28 cellular contexts compared by ENCODE assay signal in the genomic region with DNA sequence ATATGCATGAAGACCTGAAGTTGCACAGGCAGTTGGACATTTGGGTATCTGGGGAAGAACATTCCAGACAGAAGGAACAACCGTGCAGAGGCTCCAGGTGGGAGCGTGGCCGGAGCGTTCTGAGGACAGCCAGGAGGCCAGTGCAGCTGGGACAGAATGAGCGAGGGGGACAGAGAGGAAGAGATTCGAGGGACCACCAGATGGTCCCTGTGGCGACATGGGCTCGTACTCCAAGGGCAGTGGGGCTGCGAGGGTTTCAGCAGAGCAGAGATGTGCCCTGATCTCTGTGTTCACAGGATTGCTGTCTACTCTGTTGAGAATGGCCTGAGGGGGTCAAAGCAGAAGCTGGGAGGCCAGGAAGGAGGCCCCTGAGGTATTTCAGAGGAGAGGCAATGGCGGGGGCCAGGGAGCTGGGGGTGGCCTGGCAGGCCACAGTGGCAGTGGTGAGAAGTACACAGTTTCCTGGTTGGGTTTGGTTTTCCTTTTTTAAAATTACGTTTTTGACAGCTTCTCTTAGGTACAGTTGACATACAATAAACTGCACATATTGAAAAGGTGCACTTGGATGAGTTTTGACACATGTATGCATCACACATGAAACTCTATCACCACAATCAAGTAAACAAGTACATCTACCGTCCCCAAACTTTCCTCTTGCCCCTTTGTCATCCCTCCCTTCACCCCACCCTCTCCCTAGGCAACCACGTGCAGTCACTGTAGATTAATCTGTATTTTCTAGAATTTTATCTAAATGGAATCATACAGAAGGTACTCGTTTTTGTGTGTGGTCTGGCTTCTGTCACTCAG. TPM values are rescaled to one million over a fixed set of nuclear protein-coding genes. Genes with fewer than 3 reads are reported as not detected.
DNase-seq lines count a peak whose midpoint lies in the region; ATAC-seq and TF ChIP-seq lines count a peak whose summit lies in the region.
"Had no signal": no experiment of that assay in that cellular context is flagged by ENCODE, and none has a peak within 500 bp of the region (broad histone marks: within the 10 kb centered on the region; RNA-seq: fewer than 3 reads in every experiment).

No MANE protein-coding gene starts in this region.

- no peaks in the 10 kb centered on the region for H3K9me3 ChIP-seq in Loucy (ENCODE audit: insufficient read depth, low read depth, low read length)
- H3K9me3 ChIP-seq: Caco-2, esophagus muscularis mucosa, SJSA1, transverse colon had no signal

- H3K4me1 Mint-ChIP-seq in activated CD4-positive, alpha-beta T cell treated with anti-CD3 and anti-CD28 coated beads for 36 hours, result no peaks in the 10 kb centered on the region
- H3K4me1 Mint-ChIP-seq in glutamatergic neuron (ENCODE audit: low read depth, unreplicated experiment) (peaks cover 9% of the 10 kb centered on the region), progenitor cell of endocrine pancreas (ENCODE audit: low read depth) (peaks cover 3% of the 10 kb centered on the region)
- H3K4me1 Mint-ChIP-seq: H9 had no signal

- peak overlapping the region; percentile 48; the same call in 1 of the 2 replicates for H2AFZ ChIP-seq in Loucy (ENCODE audit: low read length)

- H3K9ac ChIP-seq in Loucy (ENCODE audit: low read depth, low read length, poor library complexity, severe bottlenecking), result peak overlapping the region; percentile 12

- no peaks in the 10 kb centered on the region for H3K27me3 ChIP-seq in Loucy (ENCODE audit: insufficient read depth, low read length, poor library complexity, severe bottlenecking)
- H3K27me3 ChIP-seq: esophagus muscularis mucosa, SJSA1, transverse colon had no signal

- peaks cover 25% of the 10 kb centered on the region for H3K4me1 ChIP-seq in Loucy (ENCODE audit: insufficient read depth, low read length, poor library complexity, severe bottlenecking)
- H3K4me1 ChIP-seq: Caco-2, esophagus muscularis mucosa, SJSA1, transverse colon had no signal

- CTCF ChIA-PET in activated CD4-positive, alpha-beta T cell treated with anti-CD3 and anti-CD28 coated beads for 36 hours (lab: Charles Lee), result interaction anchor here (0.6 to 1.5 kb wide), 2 partner anchors 43 to 338 kb away, joined by 3 to 4 read pairs; no protein-coding TSS in a partner anchor

- TF ChIP-seq CTCF in Loucy (conservative IDR thresholded peaks at IDR 0.05; ENCODE audit: low read length) (no peak), glutamatergic neuron (IDR thresholded peaks at IDR 0.05; ENCODE audit: partially characterized antibody, unreplicated experiment) (no peak), progenitor cell of endocrine pancreas (IDR thresholded peaks at IDR 0.05; ENCODE audit: unreplicated experiment) (no peak)

- H3K9me2 ChIP-seq in Loucy (replicated peaks; ENCODE audit: low read depth, low read length), result no peaks in the 10 kb centered on the region

- H3K4me2 ChIP-seq in Loucy (ENCODE audit: low read depth, low read length, poor library complexity, severe bottlenecking), result peak overlapping the region; percentile 62

- intact Hi-C loops in activated CD4-positive, alpha-beta T cell treated with anti-CD3 and anti-CD28 coated beads for 36 hours (cut with DNase I, micrococcal nuclease), result no loop called here

- POLR2A ChIA-PET in activated CD4-positive, alpha-beta T cell treated with anti-CD3 and anti-CD28 coated beads for 36 hours (lab: Charles Lee), result no interaction called here

- no peak overlapping the region for H3K4me3 Mint-ChIP-seq in activated CD4-positive, alpha-beta T cell treated with anti-CD3 and anti-CD28 coated beads for 36 hours
- H3K4me3 Mint-ChIP-seq in glutamatergic neuron (ENCODE audit: unreplicated experiment), result no peak overlapping the region
- no peak overlapping the region for H3K4me3 Mint-ChIP-seq in progenitor cell of endocrine pancreas (ENCODE audit: low read depth)
- H3K4me3 Mint-ChIP-seq: activated naive CD4-positive, alpha-beta T cell treated with anti-CD3 and anti-CD28 coated beads for 36 hours; H9; stimulated activated naive CD8-positive, alpha-beta T cell treated with anti-CD3 and anti-CD28 coated beads, Interleukin-15, Interleukin-2, amounts not matched to agents 100 ng/mL and 50 ng/mL, for 24 hours had no signal

- no peaks in the 10 kb centered on the region for H3K79me2 ChIP-seq in Loucy (ENCODE audit: insufficient read depth, low read length)

- peak; percentile 23 for ATAC-seq in activated CD4-positive, alpha-beta T cell treated with anti-CD3 and anti-CD28 coated beads for 36 hours
- ATAC-seq: GM12878, sciatic nerve had no signal

- no peak for DNase-seq in activated CD4-positive, alpha-beta T cell treated with anti-CD3 and anti-CD28 coated beads for 36 hours
- DNase-seq in activated CD4-positive, alpha-beta T cell treated with anti-CD3 and anti-CD28 coated beads for 4 hours, result no peak
- DNase-seq in glutamatergic neuron (no peak), progenitor cell of endocrine pancreas (ENCODE audit: low spot score, unreplicated experiment) (no peak), GF-D8 (lab: John Stamatoyannopoulos, UW) (no peak), DMS79 (lab: John Stamatoyannopoulos, UW) (no peak), NCI-H2081 (lab: John Stamatoyannopoulos, UW) (no peak)
- DNase-seq: 8988T; activated CD4-positive, alpha-beta T cell treated with anti-CD3 and anti-CD28 coated beads for 1 hour; activated naive CD4-positive, alpha-beta T cell treated with anti-CD3 and anti-CD28 coated beads for 36 hours; Caco-2; DND-41; foreskin melanocyte; H9; Karpas-422; MV-4-11; NCI-H2171; NCI-H524 treated with DMSO at 0.1 percent for 48 hours; stimulated activated CD4-positive, alpha-beta T cell treated with anti-CD3 and anti-CD28 coated beads, Interleukin-4, amount 100 ng/mL, for 4 hours; transverse colon had no signal

- no peaks in the 10 kb centered on the region for H3K27me3 Mint-ChIP-seq in activated CD4-positive, alpha-beta T cell treated with anti-CD3 and anti-CD28 coated beads for 36 hours
- H3K27me3 Mint-ChIP-seq in glutamatergic neuron (ENCODE audit: unreplicated experiment) (peaks cover 3% of the 10 kb centered on the region), progenitor cell of endocrine pancreas (peaks cover 8% of the 10 kb centered on the region)
- H3K27me3 Mint-ChIP-seq: stimulated activated naive CD8-positive, alpha-beta T cell treated with anti-CD3 and anti-CD28 coated beads, Interleukin-15, Interleukin-2, amounts not matched to agents 100 ng/mL and 50 ng/mL, for 24 hours had no signal

- H3K36me3 Mint-ChIP-seq in activated CD4-positive, alpha-beta T cell treated with anti-CD3 and anti-CD28 coated beads for 36 hours (ENCODE audit: low read depth), result no peaks in the 10 kb centered on the region
- H3K36me3 Mint-ChIP-seq in glutamatergic neuron (ENCODE audit: unreplicated experiment) (no peaks in the 10 kb centered on the region), progenitor cell of endocrine pancreas (ENCODE audit: insufficient read depth) (no peaks in the 10 kb centered on the region)

- no peaks in the 10 kb centered on the region for H3K36me3 ChIP-seq in Loucy (ENCODE audit: insufficient read depth, low read length)
- H3K36me3 ChIP-seq: esophagus muscularis mucosa, SJSA1, transverse colon had no signal

- no peaks in the 10 kb centered on the region for H4K20me1 ChIP-seq in Loucy (ENCODE audit: insufficient read depth, low read length, poor library complexity, severe bottlenecking)

- H3F3A ChIP-seq in Loucy (ENCODE audit: low read depth), result no peaks in the 10 kb centered on the region

- H3K9me3 Mint-ChIP-seq in activated CD4-positive, alpha-beta T cell treated with anti-CD3 and anti-CD28 coated beads for 36 hours (ENCODE audit: low read depth), result no peaks in the 10 kb centered on the region
- H3K9me3 Mint-ChIP-seq in glutamatergic neuron (ENCODE audit: unreplicated experiment), result peaks cover 1% of the 10 kb centered on the region
- H3K9me3 Mint-ChIP-seq in progenitor cell of endocrine pancreas (ENCODE audit: low read depth), result no peaks in the 10 kb centered on the region
- H3K9me3 Mint-ChIP-seq: activated naive CD4-positive, alpha-beta T cell treated with anti-CD3 and anti-CD28 coated beads for 36 hours; stimulated activated naive CD8-positive, alpha-beta T cell treated with anti-CD3 and anti-CD28 coated beads, Interleukin-15, Interleukin-2, amounts not matched to agents 100 ng/mL and 50 ng/mL, for 24 hours had no signal

- peak overlapping the region; percentile 19 for H3K4me3 ChIP-seq in Loucy (ENCODE audit: low read length, poor library complexity, severe bottlenecking)
- H3K4me3 ChIP-seq: esophagus muscularis mucosa, GM12878, SJSA1, transverse colon had no signal

- no peak overlapping the region for H3K27ac Mint-ChIP-seq in activated CD4-positive, alpha-beta T cell treated with anti-CD3 and anti-CD28 coated beads for 36 hours
- H3K27ac Mint-ChIP-seq in glutamatergic neuron (ENCODE audit: unreplicated experiment), result peak overlapping the region; percentile 40
- H3K27ac Mint-ChIP-seq in progenitor cell of endocrine pancreas, result peak overlapping the region; percentile 3
- H3K27ac Mint-ChIP-seq: activated naive CD4-positive, alpha-beta T cell treated with anti-CD3 and anti-CD28 coated beads for 36 hours; stimulated activated naive CD8-positive, alpha-beta T cell treated with anti-CD3 and anti-CD28 coated beads, Interleukin-15, Interleukin-2, amounts not matched to agents 100 ng/mL and 50 ng/mL, for 24 hours had no signal

RNA-seq across cellular contexts. Expression of gene SOX10, which starts 24.8 kb away (rescaled TPM):
- not detected for total RNA-seq in activated CD4-positive, alpha-beta T cell treated with anti-CD3 and anti-CD28 coated beads for 36 hours
- total RNA-seq in glutamatergic neuron (ENCODE audit: unreplicated experiment) (not detected), progenitor cell of endocrine pancreas (0.95 and 1.3 TPM in 2 replicates)
- total RNA-seq: activated CD8-positive, alpha-beta memory T cell treated with anti-CD3 and anti-CD28 coated beads for 36 hours; activated naive CD4-positive, alpha-beta T cell treated with anti-CD3 and anti-CD28 coated beads for 36 hours; Caco-2; GM12878; SJSA1; T-helper 1 cell treated with Interleukin-12 subunit alpha and Interleukin-12 subunit beta and Interleukin-4 antibody, amounts not matched to agents 30 ng/mL and 1 ng/mL, for 36 hours had no signal

RNA-seq across cellular contexts. Expression of gene PICK1, which starts 48.0 kb away (rescaled TPM):
- total RNA-seq in activated CD4-positive, alpha-beta T cell treated with anti-CD3 and anti-CD28 coated beads for 36 hours, result 10 to 100 TPM; 14.9 to 17.2 TPM
- 44.8 TPM for total RNA-seq in glutamatergic neuron (ENCODE audit: unreplicated experiment)
- 64.2 and 67.3 TPM in 2 replicates for total RNA-seq in progenitor cell of endocrine pancreas

RNA-seq across cellular contexts. Expression of gene POLR2F, which starts 55.7 kb away (rescaled TPM):
- 10 to 100 TPM; 70.5 to 77.8 TPM for total RNA-seq in activated CD4-positive, alpha-beta T cell treated with anti-CD3 and anti-CD28 coated beads for 36 hours
- 68.3 TPM for total RNA-seq in glutamatergic neuron (ENCODE audit: unreplicated experiment)
- total RNA-seq in progenitor cell of endocrine pancreas, result 80.0 and 83.1 TPM in 2 replicates

RNA-seq across cellular contexts. Expression of gene C22orf23, which starts 55.8 kb away (rescaled TPM):
- under 1 TPM in 1 of 2 experiments, not detected in 1; 0.16 TPM for total RNA-seq in activated CD4-positive, alpha-beta T cell treated with anti-CD3 and anti-CD28 coated beads for 36 hours
- total RNA-seq in glutamatergic neuron (ENCODE audit: unreplicated experiment) (0.64 TPM), progenitor cell of endocrine pancreas (0.89 and 0.93 TPM in 2 replicates)
- total RNA-seq: activated naive CD4-positive, alpha-beta T cell treated with anti-CD3 and anti-CD28 coated beads for 36 hours; Caco-2; esophagus muscularis mucosa; SJSA1; T-helper 1 cell treated with Interleukin-12 subunit alpha and Interleukin-12 subunit beta and Interleukin-4 antibody, amounts not matched to agents 30 ng/mL and 1 ng/mL, for 36 hours; transverse colon had no signal
